ENCODE assay signal across 1 cellular context in genomic region chr10:70283445-70284399, GRCh38.
TF ChIP-seq lines count a peak whose summit lies in the region.

NPFFR1 (minus strand) TSS chr10:70284004; CDS start chr10:70283676, 328 bp downstream.

TF ChIP-seq in K562, 482 proteins besides CTCF, POLR2A, EP300 and RAD21 (continued from another document):
- TF ChIP-seq ZBTB33 (CRISPR knock-in tag; IDR thresholded peaks at IDR 0.05) (no peak), KHSRP (IDR thresholded peaks at IDR 0.05) (no peak), KLF10 (CRISPR knock-in tag; IDR thresholded peaks at IDR 0.05) (no peak), ZNF282 (CRISPR knock-in tag; IDR thresholded peaks at IDR 0.05) (no peak), GTF2F1 (IDR thresholded peaks at IDR 0.05; ENCODE audit: low read depth, low read length) (no peak), CSDE1 (IDR thresholded peaks at IDR 0.05) (no peak), TGIF2 (CRISPR knock-in tag; IDR thresholded peaks at IDR 0.05) (0 out of 2 replicates have a peak, but pooled peaks have one; percentile 25), ZNF583 (CRISPR knock-in tag; IDR thresholded peaks at IDR 0.05) (no peak), DPF2 (IDR thresholded peaks at IDR 0.05) (no peak), ZNF217 (CRISPR knock-in tag; IDR thresholded peaks at IDR 0.05) (no peak), SIRT6 (IDR thresholded peaks at IDR 0.05; ENCODE audit: low read depth, low read length) (no peak), EZH2 (IDR thresholded peaks at IDR 0.05; ENCODE audit: borderline replicate concordance, low read depth, low read length) (0 out of 2 replicates have a peak, but pooled peaks have one; percentile 26), MBD1 (CRISPR knock-in tag; IDR thresholded peaks at IDR 0.05) (no peak)
